In genomic region chr2:101253713-101254085, GRCh38 we compare ENCODE assay signal across 8 cellular contexts. TPM values are rescaled to one million over a fixed set of nuclear protein-coding genes. Genes with fewer than 3 reads are reported as not detected.
DNase-seq lines count a peak whose midpoint lies in the region; ATAC-seq and TF ChIP-seq lines count a peak whose summit lies in the region.

No MANE protein-coding gene starts in this region.

- peaks cover 32% of the 10 kb centered on the region for H3K36me3 Mint-ChIP-seq in activated B cell treated with CpG ODN at 0.5 μM for 24 hours (ENCODE audit: low read depth)

- H3K4me3 Mint-ChIP-seq in activated B cell treated with CpG ODN at 0.5 μM for 24 hours: peak overlapping the region; percentile 91

- H3K27me3 Mint-ChIP-seq in activated B cell treated with CpG ODN at 0.5 μM for 24 hours: no peaks in the 10 kb centered on the region

- POLR2A ChIA-PET in activated B cell treated with CpG ODN at 0.5 μM for 24 hours (lab: Charles Lee): interaction anchor here (0.6 to 2.5 kb wide), 7 partner anchors 30 to 251 kb away, joined by 6 to 16 read pairs (median 9); partner anchors contain the start of genes RNF149 and RPL31

- H3K4me1 Mint-ChIP-seq in activated B cell treated with CpG ODN at 0.5 μM for 24 hours: peaks cover 41% of the 10 kb centered on the region

- WGBS in hepatocyte (ENCODE audit: low lambda C conversion rate, missing lambda C conversion rate): 26% methylated on average over 11 of the region's 11 CpGs
- WGBS in spleen, 5 donors: 6 to 13% (median 11%) methylated on average over 11 of the region's 11 CpGs

- H3K4me2 ChIP-seq in hepatocyte: peak overlapping the region; percentile 93

- no peak for TF ChIP-seq CTCF in activated B cell treated with CpG ODN at 0.5 μM for 24 hours (IDR thresholded peaks at IDR 0.05)
- no peak for TF ChIP-seq CTCF in hepatocyte (IDR thresholded peaks at IDR 0.05; ENCODE audit: poor library complexity)
- TF ChIP-seq CTCF in spleen (IDR thresholded peaks at IDR 0.05 in 8 of 11, conservative IDR thresholded peaks at IDR 0.05 in 3 of 11): no peak

- H3K27ac ChIP-seq in hepatocyte (peak overlapping the region; percentile 96), spleen (peak overlapping the region in 7 of 8 donors; percentile 97 to 100 (median 99))

- H3K79me2 ChIP-seq in hepatocyte: peaks cover 56% of the 10 kb centered on the region

- H3K4me1 ChIP-seq in HAP-1 (peaks cover 11% of the 10 kb centered on the region), hepatocyte (ENCODE audit: insufficient read depth) (peaks cover 15% of the 10 kb centered on the region), spleen (peaks cover 19 to 67% (median 44%) of the 10 kb centered on the region in 6 donors)

- H3K27ac Mint-ChIP-seq in activated B cell treated with CpG ODN at 0.5 μM for 24 hours: peak overlapping the region; percentile 85

- ATAC-seq in activated B cell treated with CpG ODN at 0.5 μM for 24 hours (ENCODE audit: low read depth): no peak
- no peak for ATAC-seq in GM18907 (IDR thresholded peaks at IDR 0.05; ENCODE audit: unreplicated experiment)
- no peak for ATAC-seq in HG03139 (IDR thresholded peaks at IDR 0.05; ENCODE audit: unreplicated experiment)

- DNase-seq in HAP-1 (ENCODE audit: low spot score in 2 of 2) (no peak), activated B cell treated with CpG ODN at 0.5 μM for 24 hours (no peak), hepatocyte (ENCODE audit: low spot score) (no peak), spleen (no peak), MV-4-11 (lab: John Stamatoyannopoulos, UW) (no peak)
- no peak for DNase-seq in activated CD8-positive, alpha-beta memory T cell treated with anti-CD3 and anti-CD28 coated beads for 24 hours

- intact Hi-C loops in activated B cell treated with CpG ODN at 0.5 μM for 24 hours (cut with micrococcal nuclease): loop anchor here (2.0 to 5.0 kb wide), 5 partner anchors 49 to 1917 kb away; partner anchors contain the start of genes EIF5B and TXNDC9
- intact Hi-C loops in spleen (cut with DNase I; ENCODE audit: low total_unique reads): loop anchor here (10.0 kb wide), 1 partner anchor 51 kb away; the partner anchor contains the start of gene RNF149

- H3K4me3 ChIP-seq in HAP-1 (peak overlapping the region; percentile 75), hepatocyte (peak overlapping the region; percentile 74), spleen (peak overlapping the region; percentile 76 to 99 (median 94))

- no peaks in the 10 kb centered on the region for H3K9me2 ChIP-seq in hepatocyte (replicated peaks; ENCODE audit: insufficient read depth)

- H3K27me3 ChIP-seq in HAP-1 (ENCODE audit: low read depth) (no peaks in the 10 kb centered on the region), hepatocyte (no peaks in the 10 kb centered on the region), spleen (replicated peaks in 1 of 7) (no peaks in the 10 kb centered on the region)

- H3K9me3 Mint-ChIP-seq in activated B cell treated with CpG ODN at 0.5 μM for 24 hours: no peaks in the 10 kb centered on the region

- peak overlapping the region; percentile 56 for H2AFZ ChIP-seq in hepatocyte

- no peaks in the 10 kb centered on the region for H3K9me3 ChIP-seq in HAP-1
- no peaks in the 10 kb centered on the region for H3K9me3 ChIP-seq in hepatocyte (ENCODE audit: low read depth)
- H3K9me3 ChIP-seq in spleen: no peaks in the 10 kb centered on the region

- in situ Hi-C loops in HAP-1 (cut with MboI; ENCODE audit: low sequenced_read_pairs): no loop called here

- H3K36me3 ChIP-seq in HAP-1 (replicated peaks): peaks cover 11% of the 10 kb centered on the region
- H3K36me3 ChIP-seq in hepatocyte (replicated peaks; ENCODE audit: insufficient read depth, low read depth): no peaks in the 10 kb centered on the region
- peaks cover 0 to 43% (median 10%) of the 10 kb centered on the region in 6 donors for H3K36me3 ChIP-seq in spleen

- CTCF ChIA-PET in activated B cell treated with CpG ODN at 0.5 μM for 24 hours (lab: Charles Lee): interaction anchor here (0.8 to 1.8 kb wide), 4 partner anchors 29 to 241 kb away, joined by 3 to 8 read pairs (median 3); no protein-coding TSS in a partner anchor

- peaks cover 12% of the 10 kb centered on the region for H4K20me1 ChIP-seq in hepatocyte (ENCODE audit: insufficient read depth, poor library complexity, severe bottlenecking)

- no peak for TF ChIP-seq POLR2A in spleen (IDR thresholded peaks at IDR 0.05)

RNA-seq across cellular contexts. Expression of gene CNOT11, which starts 1.0 kb away (rescaled TPM):
- total RNA-seq in activated B cell treated with CpG ODN at 0.5 μM for 24 hours: 50.8 and 59.7 TPM in 2 replicates
- total RNA-seq in hepatocyte: 55.8 and 61.8 TPM in 2 replicates
- 57.3 and 57.7 TPM in 2 replicates for polyA plus RNA-seq in hepatocyte
- 10 to 100 TPM; 29.8 to 36.4 (median 34.1) TPM for total RNA-seq in spleen
- polyA plus RNA-seq in spleen: 10 to 100 TPM; 17.9 to 22.7 (median 20.1) TPM

RNA-seq across cellular contexts. Expression of gene RNF149, which starts 54.8 kb away (rescaled TPM):
- total RNA-seq in activated B cell treated with CpG ODN at 0.5 μM for 24 hours (39.6 and 48.3 TPM in 2 replicates), hepatocyte (60.3 and 60.7 TPM in 2 replicates), spleen (100 to 1,000 TPM; 141 to 398 (median 234) TPM)
- polyA plus RNA-seq in hepatocyte (64.6 and 66.0 TPM in 2 replicates), spleen (10 to 100 TPM; 31.8 to 64.1 (median 54.2) TPM)
